ENCODE assay signal across 7 cellular contexts in genomic region chr13:94925263-94925662, GRCh38.
"Had no signal": no experiment of that assay in that cellular context is flagged by ENCODE, and none has a peak within 500 bp of the region (broad histone marks: within the 10 kb centered on the region; RNA-seq: fewer than 3 reads in every experiment).

No MANE protein-coding gene starts in this region.

- H3K27ac ChIP-seq: HL-60, KMS-11 had no signal

- ATAC-seq: HepG2, K562 had no signal

- DNase-seq: IMR-90, KBM-7, KG1 had no signal

- H3K9ac ChIP-seq: KMS-11 had no signal

- H3K4me3 ChIP-seq: K562 had no signal

- H3K4me2 ChIP-seq: KMS-11 had no signal
